ENCODE assay signal across 13 cellular contexts in genomic region chr16:68893710-68894705, GRCh38. TPM values are rescaled to one million over a fixed set of nuclear protein-coding genes. Genes with fewer than 3 reads are reported as not detected.
A peak's percentile ranks its signal among the peaks of the same experiment; 100 is the strongest.
DNase-seq lines count a peak whose midpoint lies in the region; ATAC-seq, FAIRE-seq and TF ChIP-seq lines count a peak whose summit lies in the region.
"Had no signal": no experiment of that assay in that cellular context is flagged by ENCODE, and none has a peak within 500 bp of the region (broad histone marks: within the 10 kb centered on the region; RNA-seq: fewer than 3 reads in every experiment).

No MANE protein-coding gene starts in this region.

- TF ChIP-seq EP300 in HepG2 (IDR thresholded peaks at IDR 0.05; ENCODE audit: low read depth in 2 of 2, low read length in 2 of 2) (no peak), HepG2 (CRISPR knock-in tag; IDR thresholded peaks at IDR 0.05; ENCODE audit: borderline replicate concordance) (no peak)

- no peak for TF ChIP-seq POLR2A in HepG2 (IDR thresholded peaks at IDR 0.05; ENCODE audit: insufficient read depth in 1 of 2, low read depth in 2 of 2, low read length in 2 of 2)

- in situ Hi-C loops in HepG2 (cut with HindIII; ENCODE audit: extremely low pct_ligation_motif_present, low pct_unique_long_range_greater_than_20kb) = no loop called here

- peak; percentile 78 for ATAC-seq in HepG2
- ATAC-seq in GM21447 (IDR thresholded peaks at IDR 0.05; ENCODE audit: unreplicated experiment) = no peak

- CTCF ChIA-PET in HepG2 (lab: Yijun Ruan, JAX; ENCODE audit: low intra/inter-chr PET ratio, low total read pairs) = no interaction called here

- peak; percentile 46 for DNase-seq in EH (ENCODE audit: low read depth)
- DNase-seq in LHCN-M2 (ENCODE audit: low read depth) = peak; percentile 10
- DNase-seq in dermis blood vessel endothelial cell = peak; percentile 62
- peak; percentile 35 for DNase-seq in HepG2 (ENCODE audit: low spot score)
- no peak for DNase-seq in NCI-H510A treated with DMSO at 0.1 percent for 48 hours (lab: John Stamatoyannopoulos, UW)
- DNase-seq in HTR-8/SVneo (ENCODE audit: insufficient read length, low spot score) = no peak
- DNase-seq in GM19239 (ENCODE audit: insufficient read length, low spot score) = no peak
- DNase-seq: activated CD4-positive, alpha-beta memory T cell treated with anti-CD3 and anti-CD28 coated beads for 36 hours; NCI-H510A; retina had no signal

- no TSS peak for BruUV-seq in HepG2 (replicated peaks; lab: Mats Ljungman, UMichigan)

- WGBS in HepG2 (ENCODE audit: low lambda C conversion rate) = 77% methylated on average over 11 of the region's 11 CpGs

- H3K4me2 ChIP-seq in HepG2 (ENCODE audit: low read depth, low read length) = no peak overlapping the region

- H3K27ac ChIP-seq in HepG2 (ENCODE audit: extremely low read length, insufficient read depth, low read length) = no peak overlapping the region
- H3K27ac ChIP-seq: thyroid gland had no signal

- no peaks in the 10 kb centered on the region for H3K79me2 ChIP-seq in HepG2 (ENCODE audit: insufficient read depth, low read length)

- no peaks in the 10 kb centered on the region for H3K36me3 ChIP-seq in HepG2 (replicated peaks in 1 of 2; ENCODE audit: control insufficient read depth in 1 of 2, insufficient read depth in 2 of 2, low read length in 2 of 2)
- H3K36me3 ChIP-seq: thyroid gland had no signal

- no peak for TF ChIP-seq CTCF in HepG2 (CRISPR knock-in tag; IDR thresholded peaks at IDR 0.05)

- H3K27me3 ChIP-seq in HepG2 (ENCODE audit: control insufficient read depth in 1 of 2, insufficient read depth in 2 of 2, low read length in 2 of 2) = no peaks in the 10 kb centered on the region
- H3K27me3 ChIP-seq: thyroid gland had no signal

- FAIRE-seq in HepG2 (lab: Jason Lieb, UNC) = peak; percentile 65
- FAIRE-seq in HTR-8/SVneo (lab: Jason Lieb, UNC) = no peak
- no peak for FAIRE-seq in GM19239 (lab: Jason Lieb, UNC)
- FAIRE-seq: GM12892 had no signal

- H2AFZ ChIP-seq in HepG2 (ENCODE audit: low read length) = no peak overlapping the region

- intact Hi-C loops in HepG2 (cut with micrococcal nuclease; ENCODE audit: unreplicated experiment) = no loop called here

- no peak overlapping the region for H3K9ac ChIP-seq in HepG2 (ENCODE audit: insufficient read depth, low read depth, low read length)

- TF ChIP-seq RAD21 in HepG2 (CRISPR knock-in tag; IDR thresholded peaks at IDR 0.05) = no peak

- peaks cover 37% of the 10 kb centered on the region for H3K4me1 ChIP-seq in HepG2 (ENCODE audit: insufficient read depth, low read length)

- H3K4me3 ChIP-seq in HepG2 (replicated peaks in 1 of 3; ENCODE audit: insufficient read depth in 1 of 3, low read depth in 2 of 3, low read length in 3 of 3) = no peak overlapping the region
- H3K4me3 ChIP-seq: thyroid gland had no signal

- no peaks in the 10 kb centered on the region for H3K9me3 ChIP-seq in HepG2 (ENCODE audit: low read length)
- H3K9me3 ChIP-seq: thyroid gland had no signal

- POLR2A ChIA-PET in HepG2 (lab: Yijun Ruan, JAX) = no interaction called here

- no peaks in the 10 kb centered on the region for H4K20me1 ChIP-seq in HepG2 (ENCODE audit: insufficient read depth, low read length)

TF ChIP-seq in HepG2, 621 proteins besides CTCF, POLR2A, EP300 and RAD21 (continues in another document):
- TF ChIP-seq REST (IDR thresholded peaks at IDR 0.05; ENCODE audit: borderline replicate concordance in 1 of 2, low read depth in 1 of 2, low read length in 2 of 2) (peak; percentile 85 to 99), ATF3 (CRISPR knock-in tag; IDR thresholded peaks at IDR 0.05) (no peak), HNF1B (CRISPR knock-in tag; IDR thresholded peaks at IDR 0.05) (no peak), ZNF781 (CRISPR knock-in tag; IDR thresholded peaks at IDR 0.05; ENCODE audit: borderline replicate concordance, not compliant biosample characterization) (peak; percentile 48), RARA (CRISPR knock-in tag; IDR thresholded peaks at IDR 0.05) (peak; percentile 32; the same call in 1 of the 2 replicates), EED (CRISPR knock-in tag; IDR thresholded peaks at IDR 0.05) (no peak), FOXA3 (CRISPR knock-in tag; IDR thresholded peaks at IDR 0.05) (peak; percentile 13; the same call in 1 of the 2 replicates), KMT2A (CRISPR knock-in tag; IDR thresholded peaks at IDR 0.05) (0 out of 2 replicates have a peak, but pooled peaks have one; percentile 31)

RNA-seq across cellular contexts. Expression of gene TANGO6, which starts 50.7 kb away (rescaled TPM):
- total RNA-seq in LHCN-M2 (2014; rRNA removed) = 14.6 and 14.9 TPM in 2 replicates
- 9.9 TPM for polyA plus RNA-seq in LHCN-M2 (2012)
- 17.1 and 37.8 TPM in 2 replicates for total RNA-seq in dermis blood vessel endothelial cell
- 13.3 and 15.3 TPM in 2 replicates for total RNA-seq in HepG2 (2016; rRNA removed; fragmentation: Illumina TruSeq; extraction: Trizol)
- total RNA-seq in HepG2 (2016; cell fraction: cytosol; rRNA removed; fragmentation: Illumina TruSeq; extraction: Trizol; ENCODE audit: low read depth) = 14.8 and 17.2 TPM in 2 replicates
- total RNA-seq in HepG2 (2016; cell fraction: insoluble cytoplasmic fraction; rRNA removed; fragmentation: Illumina TruSeq; extraction: Trizol) = 13.7 and 14.2 TPM in 2 replicates
- total RNA-seq in HepG2 (2016; cell fraction: membrane; rRNA removed; fragmentation: Illumina TruSeq; extraction: Trizol) = 9.3 and 11.0 TPM in 2 replicates
- total RNA-seq in HepG2 (2016; cell fraction: nucleus; rRNA removed; fragmentation: Illumina TruSeq; extraction: Trizol) = 16.2 and 19.2 TPM in 2 replicates
- polyA plus RNA-seq in HepG2 (2011; rRNA removed) = 6.6 and 7.2 TPM in 2 replicates
- 4.1 and 5.0 TPM in 2 replicates for polyA plus RNA-seq in HepG2 (2011; cell fraction: cytosol; rRNA removed)
- 5.8 and 10.1 TPM in 2 replicates for polyA plus RNA-seq in HepG2 (2011; cell fraction: nucleus; rRNA removed)
- polyA plus RNA-seq in HepG2 (2012) = 5.7 and 6.7 TPM in 2 replicates
- 0.63 and 0.68 TPM in 2 replicates for polyA plus RNA-seq in HepG2 (2016; cell fraction: cytosol; fragmentation: Illumina TruSeq; extraction: Trizol; ENCODE audit: low read depth)
- 7.7 and 7.8 TPM in 2 replicates for polyA plus RNA-seq in HepG2 (2016; cell fraction: insoluble cytoplasmic fraction; fragmentation: Illumina TruSeq; extraction: Trizol; ENCODE audit: low read depth)
- 1.3 and 1.7 TPM in 2 replicates for polyA plus RNA-seq in HepG2 (2016; cell fraction: membrane; fragmentation: Illumina TruSeq; extraction: Trizol; ENCODE audit: low read depth)
- polyA plus RNA-seq in HepG2 (2016; cell fraction: nucleus; fragmentation: Illumina TruSeq; extraction: Trizol; ENCODE audit: insufficient read depth, low read depth) = 6.0 and 6.4 TPM in 2 replicates
- polyA minus RNA-seq in HepG2 (2011; rRNA and poly(A)+ RNA removed; ENCODE audit: low replicate concordance) = 85.5 and 144 TPM in 2 replicates
- polyA minus RNA-seq in HepG2 (2011; cell fraction: cytosol; rRNA and poly(A)+ RNA removed) = 17.1 and 17.6 TPM in 2 replicates
- polyA minus RNA-seq in HepG2 (2011; cell fraction: nucleus; rRNA and poly(A)+ RNA removed) = 40.7 and 56.8 TPM in 2 replicates

Comparison
In these comparisons a context has a peak if more than half of its experiments do, and no peak if none do; other contexts are left out.
1. DNase-seq: peak in EH (single experiment), LHCN-M2 (single experiment), dermis blood vessel endothelial cell (single experiment) and HepG2 (single experiment); none in NCI-H510A treated with DMSO at 0.1 percent for 48 hours (single experiment), HTR-8/SVneo (single experiment) and GM19239 (single experiment).